ENCODE assay signal across 8 cellular contexts in the genomic region with DNA sequence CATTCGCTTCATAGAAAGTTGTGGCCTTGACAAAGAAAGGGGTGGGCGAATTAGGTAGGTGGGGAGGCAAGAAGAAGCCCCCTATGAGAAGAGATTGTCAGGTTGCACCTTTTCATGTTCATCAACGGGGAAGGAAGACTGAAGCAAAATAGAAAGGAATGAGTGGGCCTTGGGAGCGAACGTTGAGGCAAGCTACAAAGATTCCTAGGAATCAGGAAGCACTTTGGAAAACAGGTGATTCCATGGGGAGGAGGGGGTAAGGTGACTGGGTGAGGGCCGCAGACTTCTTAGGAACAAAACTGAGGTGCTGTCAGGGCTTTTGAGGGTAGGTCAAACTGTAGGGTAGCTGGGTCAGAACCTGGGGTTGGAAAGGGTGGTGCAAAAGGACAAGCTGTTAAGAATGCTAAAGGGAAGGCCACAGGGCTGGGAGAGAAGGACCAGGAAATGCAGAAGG. TPM values are rescaled to one million over a fixed set of nuclear protein-coding genes. Genes with fewer than 3 reads are reported as not detected.
A peak's percentile ranks its signal among the peaks of the same experiment; 100 is the strongest.
DNase-seq lines count a peak whose midpoint lies in the region; ATAC-seq and TF ChIP-seq lines count a peak whose summit lies in the region.

No MANE protein-coding gene starts in this region.

- DNase-seq in NCI-H1105 treated with DMSO at 0.1 percent for 48 hours (lab: John Stamatoyannopoulos, UW) (peak; percentile 23), NCI-H1105 (lab: John Stamatoyannopoulos, UW) (no peak), fibroblast of the aortic adventitia (ENCODE audit: low read depth) (no peak), progenitor cell of endocrine pancreas (ENCODE audit: low spot score, unreplicated experiment) (no peak)

- H3K27me3 ChIP-seq in SU-DHL-6 (ENCODE audit: low read length): no peaks in the 10 kb centered on the region

- peak overlapping the region; percentile 96 for H3K4me3 Mint-ChIP-seq in progenitor cell of endocrine pancreas (ENCODE audit: low read depth)

- no peaks in the 10 kb centered on the region for H3K9me2 ChIP-seq in SU-DHL-6 (replicated peaks; ENCODE audit: insufficient read depth, low read length)

- peak overlapping the region; percentile 33 for H2AFZ ChIP-seq in SU-DHL-6 (ENCODE audit: low read depth, low read length, severe bottlenecking)

- H3K36me3 ChIP-seq in SU-DHL-6 (ENCODE audit: low read length): peaks cover 6% of the 10 kb centered on the region

- peak overlapping the region; percentile 88 for H3K9ac ChIP-seq in SU-DHL-6 (ENCODE audit: low read length)

- peaks cover 52% of the 10 kb centered on the region for H3K79me2 ChIP-seq in SU-DHL-6 (ENCODE audit: insufficient read depth, low read length)

- H3K27me3 Mint-ChIP-seq in progenitor cell of endocrine pancreas: no peaks in the 10 kb centered on the region

- H3K27ac Mint-ChIP-seq in progenitor cell of endocrine pancreas: peak overlapping the region; percentile 98

- peak overlapping the region; percentile 83 for H3K4me3 ChIP-seq in SU-DHL-6 (ENCODE audit: insufficient read depth, low read length, poor library complexity, severe bottlenecking)
- H3K4me3 ChIP-seq in fibroblast of the aortic adventitia (ENCODE audit: low read depth, low read length): peak overlapping the region; percentile 99

- peak overlapping the region; percentile 77 for H3K4me2 ChIP-seq in SU-DHL-6 (ENCODE audit: low read depth, low read length, poor library complexity, severe bottlenecking)

- no peaks in the 10 kb centered on the region for H3K9me3 Mint-ChIP-seq in progenitor cell of endocrine pancreas (ENCODE audit: low read depth)

- peaks cover 34% of the 10 kb centered on the region for H3F3A ChIP-seq in SU-DHL-6 (ENCODE audit: insufficient read depth)

- peaks cover 30% of the 10 kb centered on the region for H3K4me1 Mint-ChIP-seq in progenitor cell of endocrine pancreas (ENCODE audit: low read depth)

- H3K36me3 Mint-ChIP-seq in progenitor cell of endocrine pancreas (ENCODE audit: insufficient read depth): peaks cover 4% of the 10 kb centered on the region

- ATAC-seq in HG02973 (IDR thresholded peaks at IDR 0.05; ENCODE audit: unreplicated experiment) (no peak), HG03520 (IDR thresholded peaks at IDR 0.05; ENCODE audit: unreplicated experiment) (no peak), HG03342 (IDR thresholded peaks at IDR 0.05; ENCODE audit: unreplicated experiment) (no peak)

- no peaks in the 10 kb centered on the region for H3K9me3 ChIP-seq in SU-DHL-6 (ENCODE audit: insufficient read depth, low read length)

- no peaks in the 10 kb centered on the region for H4K20me1 ChIP-seq in SU-DHL-6 (ENCODE audit: low read depth, low read length)

- TF ChIP-seq CTCF in SU-DHL-6 (IDR thresholded peaks at IDR 0.05; ENCODE audit: insufficient read depth, low read length, poor library complexity, severe bottlenecking) (no peak), fibroblast of the aortic adventitia (IDR thresholded peaks at IDR 0.05; ENCODE audit: insufficient read depth, low read length) (no peak), progenitor cell of endocrine pancreas (IDR thresholded peaks at IDR 0.05; ENCODE audit: unreplicated experiment) (no peak)

- H3K27ac ChIP-seq in SU-DHL-6 (ENCODE audit: low read depth, low read length): peak overlapping the region; percentile 82

RNA-seq across cellular contexts. Expression of gene ITFG1, which starts 0.5 kb away (rescaled TPM):
- total RNA-seq in fibroblast of the aortic adventitia (ENCODE audit: low replicate concordance) (62.4 and 108 TPM in 2 replicates), progenitor cell of endocrine pancreas (41.3 and 45.0 TPM in 2 replicates)

RNA-seq across cellular contexts. Expression of gene PHKB, which starts 0.8 kb away (rescaled TPM):
- 27.6 and 79.3 TPM in 2 replicates for total RNA-seq in fibroblast of the aortic adventitia (ENCODE audit: low replicate concordance)
- total RNA-seq in progenitor cell of endocrine pancreas: 94.1 and 96.7 TPM in 2 replicates
